8 cellular contexts compared by ENCODE assay signal in the genomic region with DNA sequence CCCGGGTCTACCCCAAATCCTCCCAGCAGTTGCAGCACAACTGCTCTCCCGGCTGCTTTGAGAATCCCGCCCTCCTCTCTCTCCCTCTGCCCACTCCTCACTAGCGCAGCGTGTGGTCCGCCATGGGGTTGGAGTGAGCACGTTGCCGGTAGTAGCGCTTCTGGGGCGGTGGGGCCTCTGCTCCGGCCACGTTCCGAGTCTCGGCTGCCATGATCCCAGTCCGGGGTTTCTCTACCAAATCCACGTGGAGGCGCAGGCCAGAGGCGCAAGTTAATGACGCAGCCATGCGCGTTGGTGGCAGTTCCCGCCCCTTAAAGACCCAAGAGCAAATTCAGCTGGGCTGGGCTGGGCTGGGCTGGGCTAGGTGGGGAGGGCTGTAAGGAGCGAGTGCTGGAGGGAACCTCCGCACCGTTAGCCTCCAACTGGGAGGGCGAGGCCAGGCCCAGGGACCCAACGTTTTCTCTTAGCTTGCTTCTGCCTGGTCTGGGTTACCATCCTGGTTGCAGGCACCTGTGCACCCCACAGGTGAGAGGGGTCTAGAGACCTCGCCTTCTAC. TPM values are rescaled to one million over a fixed set of nuclear protein-coding genes. Genes with fewer than 3 reads are reported as not detected.
DNase-seq lines count a peak whose midpoint lies in the region; ATAC-seq lines count a peak whose summit lies in the region.

METTL1 (minus strand) TSS at position 233 of the 556 bp plus-strand sequence; CDS start at position 211, 22 bp downstream.

- H3K27ac ChIP-seq in cingulate gyrus (ENCODE audit: low read depth, low read length) (peak within 1 kb of the TSS; percentile 86), layer of hippocampus (ENCODE audit: low read depth, low read length) (peak within 1 kb of the TSS; percentile 86)

- peak; percentile 96 for DNase-seq in AG20443 (ENCODE audit: low spot score)
- DNase-seq in NCI-H460 (ENCODE audit: extremely low read depth, low read depth) = peak; percentile 97
- DNase-seq in activated CD4-positive, alpha-beta T cell treated with anti-CD3 and anti-CD28 coated beads for 4 hours = peak; percentile 93
- DNase-seq in stimulated activated CD4-positive, alpha-beta T cell treated with anti-CD3 and anti-CD28 coated beads, Interleukin-1b, Interleukin-23, amount 100 ng/mL, for 4 hours (ENCODE audit: low read depth in 2 of 2) = peak; percentile 83 to 84

- H3K27me3 ChIP-seq in layer of hippocampus (ENCODE audit: control insufficient read depth, insufficient read depth, low read length) = peaks cover 2% of the 10 kb centered on the region

- ATAC-seq in GM19043 (IDR thresholded peaks at IDR 0.05; ENCODE audit: low read depth, unreplicated experiment) = peak; percentile 85
- ATAC-seq in HG03378 (IDR thresholded peaks at IDR 0.05; ENCODE audit: unreplicated experiment) = peak; percentile 75

RNA-seq across cellular contexts. Expression of gene METTL1, which starts in this region (rescaled TPM):
- 14.2 and 23.3 TPM in 2 replicates for total RNA-seq in NCI-H460 (2014; rRNA removed; shearing (Covaris generic))
- polyA plus RNA-seq in NCI-H460 (2014; cell fraction: nucleus; rRNA removed) = 13.9 and 18.0 TPM in 2 replicates

Comparison
In these comparisons a context has a peak if more than half of its experiments do, and no peak if none do; other contexts are left out.
1. Peak in every context shown above with its lines: DNase-seq, ATAC-seq and H3K27ac ChIP-seq.